Comparison of ENCODE assay signal across 1 cellular context in genomic region chr1:59278780-59279354, GRCh38.
TF ChIP-seq lines count a peak whose summit lies in the region.

No MANE protein-coding gene starts in this region.

TF ChIP-seq in K562, 482 proteins besides CTCF, POLR2A, EP300 and RAD21 (continued from another document and continues in another):
- TF ChIP-seq ZBTB11 (CRISPR knock-in tag; IDR thresholded peaks at IDR 0.05): no peak
- TF ChIP-seq ZNF507 (tag; conservative IDR thresholded peaks at IDR 0.05): no peak
- peak; percentile 79 for TF ChIP-seq MAFG (tag; conservative IDR thresholded peaks at IDR 0.05)
- peak; percentile 82 for TF ChIP-seq TEAD4 (IDR thresholded peaks at IDR 0.05; ENCODE audit: low read length)
- TF ChIP-seq TEAD4 (CRISPR knock-in tag; IDR thresholded peaks at IDR 0.05; ENCODE audit: borderline replicate concordance): no peak
- no peak for TF ChIP-seq ZNF24 (IDR thresholded peaks at IDR 0.05)
- peak; percentile 73 for TF ChIP-seq MEIS2 (IDR thresholded peaks at IDR 0.05; ENCODE audit: partially characterized antibody)
- TF ChIP-seq RBM14 (IDR thresholded peaks at IDR 0.05; ENCODE audit: borderline replicate concordance, insufficient read depth, low read depth, low read length): no peak
- TF ChIP-seq ZNF830 (CRISPR knock-in tag; IDR thresholded peaks at IDR 0.05): no peak
- TF ChIP-seq NFE2L1 (tag; IDR thresholded peaks at IDR 0.05; ENCODE audit: borderline replicate concordance, low read depth): 0 out of 2 replicates have a peak, but pooled peaks have one; percentile 19
- TF ChIP-seq E2F3 (CRISPR knock-in tag; IDR thresholded peaks at IDR 0.05): no peak
- TF ChIP-seq ZNF644 (tag; IDR thresholded peaks at IDR 0.05; ENCODE audit: low read depth): no peak
- TF ChIP-seq ELF4 (CRISPR knock-in tag; IDR thresholded peaks at IDR 0.05): no peak
- no peak for TF ChIP-seq SAFB2 (IDR thresholded peaks at IDR 0.05; ENCODE audit: borderline replicate concordance, low read depth, low read length, severe bottlenecking)
- TF ChIP-seq GATA2 (CRISPR knock-in tag; IDR thresholded peaks at IDR 0.05): peak; percentile 55
- peak in 1 of 2 experiments; percentile 63; a peak in 1 of 4 replicates for TF ChIP-seq TEAD1 (CRISPR knock-in tag; IDR thresholded peaks at IDR 0.05)
- TF ChIP-seq MAFK (IDR thresholded peaks at IDR 0.05; ENCODE audit: low read length): peak; percentile 53; the same call in 1 of the 2 replicates
- TF ChIP-seq CBFA2T3 (IDR thresholded peaks at IDR 0.05): peak; percentile 85
- peak; percentile 57 for TF ChIP-seq MTA2 (IDR thresholded peaks at IDR 0.05; ENCODE audit: low read depth)
- TF ChIP-seq ZBTB34 (CRISPR knock-in tag; IDR thresholded peaks at IDR 0.05): no peak
- no peak for TF ChIP-seq CHD4 (IDR thresholded peaks at IDR 0.05; ENCODE audit: insufficient read depth, insufficient replicate concordance, low read depth, low read length, poor library complexity, severe bottlenecking)
- TF ChIP-seq HDAC2 (IDR thresholded peaks at IDR 0.05): 0 out of 2 replicates have a peak, but pooled peaks have one; percentile 38
- no peak for TF ChIP-seq PHF21A (IDR thresholded peaks at IDR 0.05; ENCODE audit: borderline replicate concordance, low read depth)
- no peak for TF ChIP-seq BRD4 (IDR thresholded peaks at IDR 0.05)
- peak; percentile 55 for TF ChIP-seq KDM1A (IDR thresholded peaks at IDR 0.05)
- TF ChIP-seq HMBOX1 (IDR thresholded peaks at IDR 0.05): peak; percentile 71
- TF ChIP-seq BCL6 (CRISPR knock-in tag; IDR thresholded peaks at IDR 0.05): no peak
- TF ChIP-seq NFE2 (IDR thresholded peaks at IDR 0.05; ENCODE audit: low read depth): peak; percentile 89
- TF ChIP-seq DPF2 (IDR thresholded peaks at IDR 0.05): peak; percentile 54
- peak; percentile 45; the same call in 1 of the 2 replicates for TF ChIP-seq MTA1 (IDR thresholded peaks at IDR 0.05; ENCODE audit: borderline replicate concordance)
- TF ChIP-seq NRF1 (conservative IDR thresholded peaks at IDR 0.05 in 1 of 2, IDR thresholded peaks at IDR 0.05 in 1 of 2): peak; percentile 23 to 29; a peak in 2 of 4 replicates
- no peak for TF ChIP-seq CBX8 (IDR thresholded peaks at IDR 0.05; ENCODE audit: borderline replicate concordance, extremely low read depth, low read depth, low read length, poor library complexity, severe bottlenecking)
- TF ChIP-seq E2F1 (CRISPR knock-in tag; IDR thresholded peaks at IDR 0.05): no peak
- TF ChIP-seq CTBP1 (IDR thresholded peaks at IDR 0.05; ENCODE audit: borderline replicate concordance): peak; percentile 79
- TF ChIP-seq SMARCE1 (IDR thresholded peaks at IDR 0.05): peak; percentile 69; the same call in 1 of the 2 replicates
- TF ChIP-seq ZNF511 (CRISPR knock-in tag; IDR thresholded peaks at IDR 0.05): no peak
- TF ChIP-seq ATF6 (CRISPR knock-in tag; IDR thresholded peaks at IDR 0.05): no peak
- TF ChIP-seq CBFA2T2 (conservative IDR thresholded peaks at IDR 0.05): peak; percentile 77
- TF ChIP-seq NCOR1 (IDR thresholded peaks at IDR 0.05): peak; percentile 64
- TF ChIP-seq ARID3A (IDR thresholded peaks at IDR 0.05; ENCODE audit: borderline replicate concordance, low read depth, low read length): no peak
- TF ChIP-seq ZNF121 (CRISPR knock-in tag; conservative IDR thresholded peaks at IDR 0.05): no peak
- peak; percentile 47; the same call in 1 of the 2 replicates for TF ChIP-seq SOX6 (IDR thresholded peaks at IDR 0.05)
- peak; percentile 60; the same call in 1 of the 2 replicates for TF ChIP-seq ZNF766 (CRISPR knock-in tag; conservative IDR thresholded peaks at IDR 0.05)
- peak in 1 of 2 experiments; percentile 41; a peak in 1 of 4 replicates for TF ChIP-seq MAZ (CRISPR knock-in tag; conservative IDR thresholded peaks at IDR 0.05 in 1 of 2, IDR thresholded peaks at IDR 0.05 in 1 of 2)
- TF ChIP-seq TBL1XR1 (IDR thresholded peaks at IDR 0.05; ENCODE audit: low read length in 2 of 2): peak in 1 of 2 experiments; percentile 25; a peak in 1 of 4 replicates
- TF ChIP-seq NUFIP1 (IDR thresholded peaks at IDR 0.05; ENCODE audit: partially characterized antibody): no peak
- TF ChIP-seq ATF3 (IDR thresholded peaks at IDR 0.05): peak; percentile 23; the same call in 1 of the 2 replicates
- TF ChIP-seq ATF3 (CRISPR knock-in tag; conservative IDR thresholded peaks at IDR 0.05): no peak
- TF ChIP-seq RCOR1 (IDR thresholded peaks at IDR 0.05; ENCODE audit: borderline replicate concordance in 1 of 2, low read depth in 2 of 2, low read length in 2 of 2): peak in 1 of 2 experiments; percentile 84; a peak in 2 of 4 replicates
- no peak for TF ChIP-seq E2F5 (CRISPR knock-in tag; IDR thresholded peaks at IDR 0.05)
- TF ChIP-seq TAL1 (IDR thresholded peaks at IDR 0.05): peak; percentile 74
- TF ChIP-seq GMEB1 (CRISPR knock-in tag; IDR thresholded peaks at IDR 0.05): no peak
- TF ChIP-seq ZFX (CRISPR knock-in tag; IDR thresholded peaks at IDR 0.05): no peak
- peak; percentile 87 for TF ChIP-seq ARID1B (IDR thresholded peaks at IDR 0.05)
- TF ChIP-seq PKNOX1 (IDR thresholded peaks at IDR 0.05): peak; percentile 37; the same call in 1 of the 2 replicates
